ENCODE assay signal across 1 cellular context in genomic region chr16:11182381-11182780, GRCh38.
TF ChIP-seq lines count a peak whose summit lies in the region.

No MANE protein-coding gene starts in this region.

TF ChIP-seq in HepG2, 621 proteins besides CTCF, POLR2A, EP300 and RAD21 (continued from another document):
- TF ChIP-seq ZNF574 (CRISPR knock-in tag; IDR thresholded peaks at IDR 0.05) = no peak
- 0 out of 2 replicates have a peak, but pooled peaks have one; percentile 5 for TF ChIP-seq HNRNPL (IDR thresholded peaks at IDR 0.05; ENCODE audit: low read depth, low read length)
- TF ChIP-seq ZNF282 (IDR thresholded peaks at IDR 0.05; ENCODE audit: partially characterized antibody) = no peak
- no peak for TF ChIP-seq TRIM22 (IDR thresholded peaks at IDR 0.05)
- no peak for TF ChIP-seq SATB2 (CRISPR knock-in tag; IDR thresholded peaks at IDR 0.05)
- TF ChIP-seq ZNF672 (CRISPR knock-in tag; IDR thresholded peaks at IDR 0.05) = no peak
- TF ChIP-seq NKX3-1 (CRISPR knock-in tag; IDR thresholded peaks at IDR 0.05) = no peak
- no peak for TF ChIP-seq KDM6A (CRISPR knock-in tag; IDR thresholded peaks at IDR 0.05; ENCODE audit: low read depth)
- no peak for TF ChIP-seq ZNF142 (CRISPR knock-in tag; IDR thresholded peaks at IDR 0.05)
- no peak for TF ChIP-seq CEBPB (IDR thresholded peaks at IDR 0.05; ENCODE audit: borderline replicate concordance, low read depth, low read length)
- TF ChIP-seq MYNN (CRISPR knock-in tag; IDR thresholded peaks at IDR 0.05; ENCODE audit: low read depth) = no peak
- no peak for TF ChIP-seq ATM (IDR thresholded peaks at IDR 0.05; ENCODE audit: borderline replicate concordance)
- no peak for TF ChIP-seq ZBTB37 (CRISPR knock-in tag; IDR thresholded peaks at IDR 0.05)
- no peak for TF ChIP-seq ZNF496 (CRISPR knock-in tag; IDR thresholded peaks at IDR 0.05; ENCODE audit: insufficient replicate concordance)
- TF ChIP-seq TIGD3 (CRISPR knock-in tag; IDR thresholded peaks at IDR 0.05; ENCODE audit: borderline replicate concordance) = no peak
- TF ChIP-seq ZNF580 (CRISPR knock-in tag; IDR thresholded peaks at IDR 0.05; ENCODE audit: borderline replicate concordance, low read depth) = no peak
- TF ChIP-seq RBAK (CRISPR knock-in tag; IDR thresholded peaks at IDR 0.05) = no peak
- peak; percentile 64 for TF ChIP-seq ZNF280B (CRISPR knock-in tag; IDR thresholded peaks at IDR 0.05; ENCODE audit: borderline replicate concordance)
- TF ChIP-seq PLRG1 (conservative IDR thresholded peaks at IDR 0.05) = no peak
